In the genomic region with DNA sequence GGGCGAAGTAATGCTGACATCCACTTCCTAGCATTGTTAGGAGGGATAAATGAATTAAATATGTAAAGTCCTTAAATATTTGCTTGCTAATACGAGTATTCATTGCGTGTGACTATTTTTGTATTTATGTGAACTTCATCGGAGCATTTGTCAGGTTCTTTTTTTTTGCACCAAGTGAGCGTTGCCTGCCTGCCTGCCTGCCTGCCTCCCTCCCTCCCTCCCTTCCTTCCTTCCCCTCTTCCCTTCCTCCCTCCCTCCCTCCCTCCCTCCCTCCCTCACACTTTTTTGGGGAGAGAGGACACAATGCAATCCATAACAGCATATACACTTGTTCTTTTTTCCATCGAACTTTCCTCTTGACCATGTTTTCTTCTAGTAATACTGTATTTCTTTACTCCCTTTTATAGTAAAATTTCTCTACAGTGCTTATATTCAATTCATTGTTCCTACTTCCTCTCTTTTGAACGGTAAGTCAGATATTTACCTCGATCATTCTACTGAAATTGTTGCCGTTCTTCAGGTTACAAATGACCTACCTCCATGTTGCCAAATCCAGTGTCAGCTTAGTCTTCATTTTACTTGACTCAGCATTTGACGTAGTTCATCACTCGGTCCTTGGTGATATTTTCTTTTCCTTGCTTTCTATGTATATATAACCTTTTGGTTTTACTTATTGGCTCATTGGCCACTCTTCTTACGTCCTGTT, we compare ENCODE assay signal across 8 cellular contexts. TPM values are rescaled to one million over a fixed set of nuclear protein-coding genes. Genes with fewer than 3 reads are reported as not detected.
DNase-seq lines count a peak whose midpoint lies in the region; ATAC-seq, FAIRE-seq and TF ChIP-seq lines count a peak whose summit lies in the region.

No MANE protein-coding gene starts in this region.

- FAIRE-seq in GM12891 (lab: Jason Lieb, UNC) (peak; percentile 54), HTR-8/SVneo (lab: Jason Lieb, UNC) (no peak)

- H3K36me3 ChIP-seq in OCI-LY1 (ENCODE audit: insufficient read depth, low read length) = peaks cover 4% of the 10 kb centered on the region; the same call in 1 of the 2 replicates
- peaks cover 0 to under 1% of the 10 kb centered on the region in 2 donors for H3K36me3 ChIP-seq in left lung
- H3K36me3 ChIP-seq in suprapubic skin = no peaks in the 10 kb centered on the region

- peak; percentile 54 for ATAC-seq in left lung

- 1% methylated on average over 12 of the region's 12 CpGs for WGBS in suprapubic skin

- intact Hi-C loops in left lung (cut with DNase I) = no loop called here

- no peak for TF ChIP-seq CTCF in AG09309 (IDR thresholded peaks at IDR 0.05; ENCODE audit: control insufficient read depth, insufficient read depth, low read depth, low read length, missing control alignments)
- TF ChIP-seq CTCF in OCI-LY1 (IDR thresholded peaks at IDR 0.05; ENCODE audit: low read length) = no peak
- TF ChIP-seq CTCF in choroid plexus epithelial cell (conservative IDR thresholded peaks at IDR 0.05; ENCODE audit: low read depth, low read length) = no peak
- no peak for TF ChIP-seq CTCF in left lung (IDR thresholded peaks at IDR 0.05)
- no peak for TF ChIP-seq CTCF in suprapubic skin (IDR thresholded peaks at IDR 0.05)

- H3K9me3 ChIP-seq in OCI-LY1 (ENCODE audit: low read length) (0 out of 2 replicates have a peak, but pooled peaks cover 5% of the 10 kb centered on the region), left lung (no peaks in the 10 kb centered on the region), suprapubic skin (no peaks in the 10 kb centered on the region)

- H3K4me3 ChIP-seq in AG09309 (ENCODE audit: control insufficient read depth, low read depth, low read length) = peak overlapping the region; percentile 78
- H3K4me3 ChIP-seq in OCI-LY1 (ENCODE audit: low read depth, low read length, poor library complexity, severe bottlenecking) = peak overlapping the region; percentile 88
- H3K4me3 ChIP-seq in choroid plexus epithelial cell (ENCODE audit: low read depth, low read length) = peak overlapping the region; percentile 83
- H3K4me3 ChIP-seq in left lung = peak overlapping the region; percentile 55 to 59
- H3K4me3 ChIP-seq in suprapubic skin = peak overlapping the region; percentile 84

- no peak for DNase-seq in AG09309 (ENCODE audit: low read depth)
- DNase-seq in GM12891 (ENCODE audit: insufficient read length, low spot score) = no peak
- peak; percentile 28 for DNase-seq in choroid plexus epithelial cell (ENCODE audit: low read depth)
- DNase-seq in left lung = no peak
- DNase-seq in suprapubic skin (ENCODE audit: low spot score in 2 of 2) = no peak
- DNase-seq in HTR-8/SVneo (ENCODE audit: insufficient read length, low spot score) = no peak
- no peak for DNase-seq in T1000 (lab: John Stamatoyannopoulos, UW)

- H3K4me1 ChIP-seq in OCI-LY1 (ENCODE audit: insufficient read depth, low read length, severe bottlenecking) = peaks cover 11% of the 10 kb centered on the region
- peaks cover 8 to 12% of the 10 kb centered on the region in 2 donors for H3K4me1 ChIP-seq in left lung
- H3K4me1 ChIP-seq in suprapubic skin = peaks cover 14% of the 10 kb centered on the region

- no peaks in the 10 kb centered on the region for H3K9me2 ChIP-seq in OCI-LY1 (ENCODE audit: low read depth, low read length)

- no peak for TF ChIP-seq EP300 in suprapubic skin (IDR thresholded peaks at IDR 0.05)

- H3K79me2 ChIP-seq in OCI-LY1 (ENCODE audit: insufficient read depth, low read length) = no peaks in the 10 kb centered on the region

- no peaks in the 10 kb centered on the region for H3K27me3 ChIP-seq in OCI-LY1 (ENCODE audit: insufficient read depth, low read length)
- no peaks in the 10 kb centered on the region for H3K27me3 ChIP-seq in left lung
- H3K27me3 ChIP-seq in suprapubic skin = no peaks in the 10 kb centered on the region

- H3K27ac ChIP-seq in OCI-LY1 (ENCODE audit: low read depth, low read length, poor library complexity, severe bottlenecking) (peak overlapping the region; percentile 78), left lung (peak overlapping the region; percentile 98 to 99), suprapubic skin (peak overlapping the region; percentile 97)

- TF ChIP-seq POLR2A in GM12891 (IDR thresholded peaks at IDR 0.05; ENCODE audit: low read depth, low read length) (no peak), suprapubic skin (IDR thresholded peaks at IDR 0.05) (no peak)

- no peaks in the 10 kb centered on the region for H4K20me1 ChIP-seq in OCI-LY1 (ENCODE audit: insufficient read depth, low read length)

- peak overlapping the region; percentile 97 for H3K9ac ChIP-seq in OCI-LY1 (ENCODE audit: low read length)

- H2AFZ ChIP-seq in OCI-LY1 (ENCODE audit: low read length) = peak overlapping the region; percentile 87

- H3K4me2 ChIP-seq in OCI-LY1 (ENCODE audit: low read length) = peak overlapping the region; percentile 85

- no peaks in the 10 kb centered on the region for H3F3A ChIP-seq in OCI-LY1 (ENCODE audit: insufficient read depth, low read length)

TF ChIP-seq in GM12891, 5 proteins besides CTCF, POLR2A, EP300 and RAD21:
- TF ChIP-seq TAF1 (IDR thresholded peaks at IDR 0.05; ENCODE audit: low read depth, low read length) (no peak), POU2F2 (IDR thresholded peaks at IDR 0.05; ENCODE audit: low read depth, low read length) (no peak)

RNA-seq across cellular contexts. Expression of gene CCDC7, which starts 0.9 kb away (rescaled TPM):
- 1.4 TPM for polyA plus RNA-seq in GM12891 (2012; ENCODE audit: low read depth, missing spikeins)
- 10 to 100 TPM; 17.1 to 20.5 TPM for total RNA-seq in left lung
- total RNA-seq in suprapubic skin = 10 to 100 TPM in 1 of 4 donors, 1 to 10 TPM in 3; 4.6 to 10.1 (median 7.6) TPM
